ENCODE assay signal across 1 cellular context in the genomic region with DNA sequence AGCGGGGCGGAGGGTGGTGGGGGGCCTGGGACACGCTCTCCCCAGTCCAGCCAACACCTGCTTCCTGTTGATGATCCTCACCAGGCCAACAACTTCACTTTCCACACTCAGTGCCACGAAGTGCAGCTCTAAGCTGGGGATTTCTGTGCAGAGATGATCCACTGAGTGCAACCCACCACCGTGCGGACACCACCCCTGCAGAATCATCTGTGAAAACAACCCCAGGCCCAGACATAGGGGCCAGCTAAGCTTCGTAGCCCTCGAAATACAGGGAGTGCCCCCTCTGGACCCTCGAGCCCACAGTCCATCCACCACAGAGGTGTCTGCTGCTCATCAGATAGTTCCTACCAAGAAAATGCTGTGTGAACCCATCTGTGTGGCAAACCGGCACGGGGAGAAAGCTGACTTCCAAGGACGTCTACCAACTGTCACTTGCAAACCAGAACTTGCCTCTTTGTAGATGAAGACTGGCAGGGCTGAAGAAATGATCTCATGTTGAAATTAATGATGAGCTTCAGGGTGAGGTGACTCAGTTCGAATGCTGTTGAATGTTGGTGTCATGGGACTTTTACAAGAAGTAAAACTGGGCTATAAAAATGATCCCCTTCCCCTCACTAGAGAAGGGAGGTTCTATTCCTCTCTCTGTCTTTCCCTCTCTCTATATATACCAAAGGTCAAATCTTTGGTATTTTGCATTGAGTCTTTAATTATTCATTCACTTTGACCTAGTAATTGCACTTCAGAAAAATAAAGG.
TF ChIP-seq lines count a peak whose summit lies in the region.

No MANE protein-coding gene starts in this region.

TF ChIP-seq in WTC11, 78 proteins besides CTCF, POLR2A, EP300 and RAD21 (continued from another document):
- TF ChIP-seq AR (CRISPR knock-in tag; IDR thresholded peaks at IDR 0.05) (no peak), EMX1 (CRISPR knock-in tag; IDR thresholded peaks at IDR 0.05) (no peak), SP1 (CRISPR knock-in tag; conservative IDR thresholded peaks at IDR 0.05) (no peak), FOXJ3 (CRISPR knock-in tag; IDR thresholded peaks at IDR 0.05; ENCODE audit: borderline replicate concordance) (no peak)
TF ChIP-seq in WTC11: peak in this region for 0.
